1 cellular context compared by ENCODE assay signal in genomic region chr1:204150702-204151561, GRCh38.
TF ChIP-seq lines count a peak whose summit lies in the region.

No MANE protein-coding gene starts in this region.

TF ChIP-seq in K562, 482 proteins besides CTCF, POLR2A, EP300 and RAD21:
- TF ChIP-seq CHD4 (IDR thresholded peaks at IDR 0.05; ENCODE audit: insufficient read depth, insufficient replicate concordance, low read depth, low read length, poor library complexity, severe bottlenecking) (no peak), ZBED1 (IDR thresholded peaks at IDR 0.05) (no peak), NCOA1 (IDR thresholded peaks at IDR 0.05; ENCODE audit: low read depth) (no peak), ZBTB8A (IDR thresholded peaks at IDR 0.05; ENCODE audit: partially characterized antibody) (no peak), MYNN (IDR thresholded peaks at IDR 0.05) (peak; percentile 99), MYNN (CRISPR knock-in tag; IDR thresholded peaks at IDR 0.05) (peak; percentile 90), ZNF318 (IDR thresholded peaks at IDR 0.05; ENCODE audit: borderline replicate concordance in 1 of 2, low read depth in 1 of 2) (no peak), LCOR (CRISPR knock-in tag; IDR thresholded peaks at IDR 0.05) (no peak), HMBOX1 (IDR thresholded peaks at IDR 0.05) (no peak), CHD7 (IDR thresholded peaks at IDR 0.05; ENCODE audit: low read depth, low read length) (no peak), ZNF431 (CRISPR knock-in tag; IDR thresholded peaks at IDR 0.05) (no peak), UBTF (IDR thresholded peaks at IDR 0.05; ENCODE audit: borderline replicate concordance in 1 of 2, low read depth in 2 of 2, low read length in 2 of 2) (peak; percentile 49 to 78; a peak in 1 of 4 replicates), HBP1 (CRISPR knock-in tag; IDR thresholded peaks at IDR 0.05) (no peak), TCF7 (IDR thresholded peaks at IDR 0.05; ENCODE audit: borderline replicate concordance) (no peak), GABPB1 (CRISPR knock-in tag; IDR thresholded peaks at IDR 0.05) (peak; percentile 44; the same call in 1 of the 2 replicates), SAP30 (IDR thresholded peaks at IDR 0.05; ENCODE audit: borderline replicate concordance, insufficient read depth, low read depth, low read length, poor library complexity, severe bottlenecking) (no peak), TFAP4 (CRISPR knock-in tag; IDR thresholded peaks at IDR 0.05; ENCODE audit: borderline replicate concordance) (peak; percentile 16; the same call in 1 of the 2 replicates), MBD2 (IDR thresholded peaks at IDR 0.05; ENCODE audit: borderline replicate concordance, low read depth) (no peak), ZNF778 (CRISPR knock-in tag; IDR thresholded peaks at IDR 0.05) (no peak), ZZZ3 (IDR thresholded peaks at IDR 0.05) (no peak), FOXA1 (IDR thresholded peaks at IDR 0.05; ENCODE audit: borderline replicate concordance) (no peak), ZNF740 (CRISPR knock-in tag; IDR thresholded peaks at IDR 0.05) (peak; percentile 8; the same call in 1 of the 2 replicates), ZNF740 (tag; IDR thresholded peaks at IDR 0.05) (no peak), SRSF3 (IDR thresholded peaks at IDR 0.05; ENCODE audit: insufficient read depth, low read length) (no peak), FOXM1 (IDR thresholded peaks at IDR 0.05; ENCODE audit: low read depth) (no peak), FOXM1 (CRISPR knock-in tag; IDR thresholded peaks at IDR 0.05; ENCODE audit: low read depth) (no peak), NR4A1 (CRISPR knock-in tag; IDR thresholded peaks at IDR 0.05) (no peak), NR4A1 (tag; IDR thresholded peaks at IDR 0.05) (no peak)
